In genomic region chr5:146446861-146447733, GRCh38 we compare ENCODE assay signal across 8 cellular contexts. TPM values are rescaled to one million over a fixed set of nuclear protein-coding genes. Genes with fewer than 3 reads are reported as not detected.
A peak's percentile ranks its signal among the peaks of the same experiment; 100 is the strongest.
DNase-seq lines count a peak whose midpoint lies in the region; TF ChIP-seq lines count a peak whose summit lies in the region.

Gene TCERG1 (plus strand): TSS chr5:146447333. CDS start chr5:146447350, 17 bp downstream.

- TF ChIP-seq POLR2A in testis (IDR thresholded peaks at IDR 0.05), result no peak

- peaks cover 3% of the 10 kb centered on the region; the same call in 1 of the 2 replicates for H3K9me3 ChIP-seq in SK-N-MC (ENCODE audit: low read depth, low read length)
- H3K9me3 ChIP-seq in testis, result no peaks in the 10 kb centered on the region

- no peaks in the 10 kb centered on the region for H3K27me3 ChIP-seq in testis

- intact Hi-C loops in testis (cut with DNase I; ENCODE audit: low total_unique reads), result no loop called here

- peak within 1 kb of the TSS; percentile 64 for H3K4me3 ChIP-seq in HFF-Myc (replicated peaks; ENCODE audit: low read depth, low read length)
- H3K4me3 ChIP-seq in SK-N-MC, result peak within 1 kb of the TSS; percentile 93
- peak within 1 kb of the TSS; percentile 84 to 99 for H3K4me3 ChIP-seq in testis

- peaks cover 5% of the 10 kb centered on the region; the same call in 1 of the 2 replicates for H3K36me3 ChIP-seq in SK-N-MC (ENCODE audit: insufficient read depth, low read length)
- H3K36me3 ChIP-seq in testis (ENCODE audit: low read depth, missing control alignments), result no peaks in the 10 kb centered on the region

- H3K4me1 ChIP-seq in testis, result peaks cover 16% of the 10 kb centered on the region

- peak; percentile 100 for DNase-seq in GM04504 (ENCODE audit: low read depth)
- peak; percentile 100 for DNase-seq in HFF-Myc (ENCODE audit: extremely low read depth, low read depth)
- DNase-seq in NAMALWA (ENCODE audit: low spot score), result peak; percentile 100
- peak; percentile 100 for DNase-seq in SK-N-MC (ENCODE audit: low read depth, low spot score)
- DNase-seq in activated naive CD4-positive, alpha-beta T cell treated with anti-CD3 and anti-CD28 coated beads, Interleukin-2, amount 50 U/mL, for 16 hours, result peak; percentile 98
- peak; percentile 99 for DNase-seq in globus pallidus (ENCODE audit: low spot score)
- DNase-seq in occipital lobe (lab: John Stamatoyannopoulos, UW), result peak; percentile 97
- DNase-seq in testis, result peak; percentile 100

- WGBS in testis, 2 donors, result 1% methylated on average over 35 to 68 of the region's 68 CpGs

- peak within 1 kb of the TSS; percentile 99 for H3K9ac ChIP-seq in SK-N-MC (ENCODE audit: insufficient read length)

- H3K27ac ChIP-seq in SK-N-MC, result peak within 1 kb of the TSS; percentile 94
- peak within 1 kb of the TSS; percentile 84 to 96 for H3K27ac ChIP-seq in testis

- TF ChIP-seq CTCF in HFF-Myc (IDR thresholded peaks at IDR 0.05; ENCODE audit: low read depth, low read length, missing control alignments), result peak; percentile 71
- TF ChIP-seq CTCF in testis (IDR thresholded peaks at IDR 0.05), result peak; percentile 85 to 96 (median 94)

RNA-seq across cellular contexts. Expression of gene TCERG1, which starts in this region (rescaled TPM):
- 82.4 TPM for total RNA-seq in occipital lobe
- total RNA-seq in testis, result 100 to 1,000 TPM; 122 to 134 TPM
- polyA plus RNA-seq in testis (ENCODE audit: insufficient read depth, low read depth, low replicate concordance), result 43.0 TPM

Comparison
In these comparisons a context has a peak if more than half of its experiments do, and no peak if none do; other contexts are left out.
1. Peak in every context shown above with its lines: DNase-seq, H3K4me3 ChIP-seq and H3K27ac ChIP-seq.